ENCODE assay signal across 24 cellular contexts in genomic region chr13:84032116-84032515, GRCh38.
"Had no signal": no experiment of that assay in that cellular context is flagged by ENCODE, and none has a peak within 500 bp of the region (broad histone marks: within the 10 kb centered on the region; RNA-seq: fewer than 3 reads in every experiment).

No MANE protein-coding gene starts in this region.

- H3K27me3 ChIP-seq: esophagus muscularis mucosa, gastrocnemius medialis, neutrophil, right lobe of liver, uterus had no signal

- ATAC-seq: activated naive CD8-positive, alpha-beta T cell treated with anti-CD3 and anti-CD28 coated beads, Interleukin-2, amount 50 U/mL, for 24 hours; gastrocnemius medialis; left colon; right lobe of liver; stimulated activated naive CD8-positive, alpha-beta T cell treated with anti-CD3 and anti-CD28 coated beads, Interleukin-15, Interleukin-2, amounts not matched to agents 100 U/mL and 50 U/mL, for 24 hours had no signal

- H3K27ac ChIP-seq: esophagus muscularis mucosa, gastrocnemius medialis, neutrophil, right lobe of liver, thoracic aorta, uterus had no signal

- DNase-seq: activated CD4-positive, alpha-beta memory T cell treated with anti-CD3 and anti-CD28 coated beads for 36 hours; activated CD4-positive, alpha-beta T cell treated with anti-CD3 and anti-CD28 coated beads, Interleukin-2, amount 10 ng/mL, durations not matched to agents 24 days and 14 days; activated CD4-positive, CD25-positive, alpha-beta regulatory T cell treated with anti-CD3 and anti-CD28 coated beads, Interleukin-2, amount 50 U/mL, for 72 hours; activated CD8-positive, alpha-beta memory T cell treated with anti-CD3 and anti-CD28 coated beads, Interleukin-2, amount 50 U/mL, for 4 hours; activated gamma-delta T cell treated with Interleukin-2 at 50 U/mL for 16 hours; activated naive CD8-positive, alpha-beta T cell treated with anti-CD3 and anti-CD28 coated beads, Interleukin-2, amount 50 U/mL, for 24 hours; activated T-cell treated with anti-CD3 and anti-CD28 coated beads, Interleukin-2, amount 50 U/mL, for 24 hours; cortex of kidney; endodermal cell; gastrocnemius medialis; glutamatergic neuron; kidney; left colon; mammary epithelial cell; naive B cell; nephron progenitor cell; right lobe of liver; stimulated activated CD4-positive, alpha-beta T cell treated with anti-CD3 and anti-CD28 coated beads, Interleukin-2, amount 100 ng/mL, for 48 hours; stimulated activated naive CD8-positive, alpha-beta T cell treated with anti-CD3 and anti-CD28 coated beads, Interleukin-15, Interleukin-2, amounts not matched to agents 100 U/mL and 50 U/mL, for 24 hours; T-helper 9 cell; uterus had no signal

- H3K36me3 ChIP-seq: esophagus muscularis mucosa, gastrocnemius medialis, neutrophil, right lobe of liver, thoracic aorta, uterus had no signal

- H3K4me3 ChIP-seq: esophagus muscularis mucosa, gastrocnemius medialis, right lobe of liver, thoracic aorta, uterus had no signal

- H3K4me1 ChIP-seq: esophagus muscularis mucosa, gastrocnemius medialis, right lobe of liver, uterus had no signal

- H3K9me3 ChIP-seq: esophagus muscularis mucosa, gastrocnemius medialis, neutrophil, right lobe of liver, thoracic aorta, uterus had no signal
